8 cellular contexts compared by ENCODE assay signal in genomic region chr22:45672564-45673481, GRCh38. TPM values are rescaled to one million over a fixed set of nuclear protein-coding genes. Genes with fewer than 3 reads are reported as not detected.
A peak's percentile ranks its signal among the peaks of the same experiment; 100 is the strongest.
DNase-seq lines count a peak whose midpoint lies in the region; ATAC-seq and TF ChIP-seq lines count a peak whose summit lies in the region.

No MANE protein-coding gene starts in this region.

- H3K4me1 ChIP-seq in DOHH2 (ENCODE audit: control insufficient read depth, low read length) (peaks cover 56% of the 10 kb centered on the region), mesenchymal stem cell (ENCODE audit: control insufficient read depth, insufficient read depth, low read depth, low read length) (peaks cover 12% of the 10 kb centered on the region), urinary bladder (ENCODE audit: insufficient read depth) (peaks cover 6% of the 10 kb centered on the region)

- H3K18ac ChIP-seq in mesenchymal stem cell (ENCODE audit: low read depth in 1 of 2, low read length in 2 of 2) = peak overlapping the region; percentile 82 to 98

- H2BK12ac ChIP-seq in mesenchymal stem cell (ENCODE audit: low read length in 2 of 2) = peak overlapping the region in 1 of 2 experiments; percentile 21

- H2AK5ac ChIP-seq in mesenchymal stem cell (ENCODE audit: low read length, severe bottlenecking) = peak overlapping the region; percentile 90

- H3K4me3 ChIP-seq in DOHH2 (ENCODE audit: low read length) (peak overlapping the region; percentile 96), cardiac fibroblast (replicated peaks in 1 of 2; ENCODE audit: low read depth in 2 of 2, low read length in 2 of 2) (peak overlapping the region; percentile 80 to 86), mesenchymal stem cell (ENCODE audit: insufficient read depth in 1 of 2, low read depth in 1 of 2, low read length in 2 of 2) (peak overlapping the region; percentile 91 to 97), urinary bladder (ENCODE audit: low read depth, low read length) (peak overlapping the region; percentile 84)

- TF ChIP-seq CTCF in DOHH2 (IDR thresholded peaks at IDR 0.05; ENCODE audit: low read depth, low read length, poor library complexity, severe bottlenecking) = no peak
- TF ChIP-seq CTCF in cardiac fibroblast (IDR thresholded peaks at IDR 0.05; ENCODE audit: low read depth, low read length) = no peak

- H2BK120ac ChIP-seq in mesenchymal stem cell (ENCODE audit: low read depth, low read length) = peak overlapping the region; percentile 94

- peak overlapping the region; percentile 96 for H3K9ac ChIP-seq in mesenchymal stem cell (ENCODE audit: low read length)

- H3K36me3 ChIP-seq in DOHH2 (ENCODE audit: control insufficient read depth, low read length) (peaks cover 32% of the 10 kb centered on the region), mesenchymal stem cell (ENCODE audit: control insufficient read depth in 1 of 2, insufficient read depth in 2 of 2, low read depth in 1 of 2, low read length in 2 of 2) (peaks cover 0 to 2% of the 10 kb centered on the region in 2 experiments), urinary bladder (ENCODE audit: insufficient read depth) (no peaks in the 10 kb centered on the region)

- WGBS in mesenchymal stem cell = 21% methylated on average over 14 of the region's 14 CpGs
- WGBS in urinary bladder = 14% methylated on average over 14 of the region's 14 CpGs

- H3K4ac ChIP-seq in mesenchymal stem cell (ENCODE audit: low read depth in 1 of 2, low read length in 2 of 2) = peak overlapping the region; percentile 44 to 90

- peak overlapping the region in 1 of 2 experiments; percentile 98 for H3K23ac ChIP-seq in mesenchymal stem cell (ENCODE audit: low read length in 2 of 2)

- no peaks in the 10 kb centered on the region for H3K27me3 ChIP-seq in DOHH2 (ENCODE audit: control insufficient read depth, low read length)
- no peaks in the 10 kb centered on the region for H3K27me3 ChIP-seq in mesenchymal stem cell (ENCODE audit: control insufficient read depth in 1 of 2, insufficient read depth in 1 of 2, low read length in 2 of 2)

- H3K79me1 ChIP-seq in mesenchymal stem cell (replicated peaks; ENCODE audit: low read length, poor library complexity, severe bottlenecking) = no peaks in the 10 kb centered on the region

- peak overlapping the region; percentile 60 for H2BK5ac ChIP-seq in mesenchymal stem cell (ENCODE audit: low read depth, low read length, poor library complexity, severe bottlenecking)

- H4K8ac ChIP-seq in mesenchymal stem cell (ENCODE audit: low read length) = peak overlapping the region; percentile 79

- no peaks in the 10 kb centered on the region for H3K9me3 ChIP-seq in DOHH2 (ENCODE audit: control insufficient read depth, insufficient read depth, low read length)
- no peaks in the 10 kb centered on the region for H3K9me3 ChIP-seq in mesenchymal stem cell (ENCODE audit: control insufficient read depth, low read length)

- in situ Hi-C loops in KBM-7 (cut with MboI; ENCODE audit: low pct_unique_long_range_greater_than_20kb, low sequenced_read_pairs) = no loop called here

- ATAC-seq in HG03378 (IDR thresholded peaks at IDR 0.05; ENCODE audit: unreplicated experiment) = no peak

- H3K27ac ChIP-seq in DOHH2 (ENCODE audit: low read depth, low read length) (peak overlapping the region; percentile 57), mesenchymal stem cell (ENCODE audit: low read length, poor library complexity, severe bottlenecking) (peak overlapping the region; percentile 5), urinary bladder (ENCODE audit: low read depth) (peak overlapping the region; percentile 45)

- no peaks in the 10 kb centered on the region for H3K9me2 ChIP-seq in DOHH2 (replicated peaks; ENCODE audit: control insufficient read depth, low read length)

- H2BK15ac ChIP-seq in mesenchymal stem cell (ENCODE audit: low read depth, poor library complexity, severe bottlenecking) = peak overlapping the region; percentile 65

- peak overlapping the region; percentile 97 for H4K91ac ChIP-seq in mesenchymal stem cell (ENCODE audit: low read length)

- H4K20me1 ChIP-seq in DOHH2 (ENCODE audit: control insufficient read depth, insufficient read depth, low read depth, low read length) = peaks cover 14% of the 10 kb centered on the region; the same call in 1 of the 2 replicates

- H3F3A ChIP-seq in DOHH2 (ENCODE audit: control insufficient read depth, insufficient read depth) = peaks cover 8% of the 10 kb centered on the region

- H3K14ac ChIP-seq in mesenchymal stem cell (ENCODE audit: low read length in 2 of 2) = peak overlapping the region in 1 of 2 experiments; percentile 91

- H3K79me2 ChIP-seq in DOHH2 (ENCODE audit: control insufficient read depth, low read length) = peaks cover 69% of the 10 kb centered on the region

- H2AFZ ChIP-seq in mesenchymal stem cell (ENCODE audit: low read depth, low read length) = peak overlapping the region; percentile 72

- peak overlapping the region; percentile 80 for H3K4me2 ChIP-seq in DOHH2 (ENCODE audit: low read length)
- H3K4me2 ChIP-seq in mesenchymal stem cell (ENCODE audit: low read length, poor library complexity, severe bottlenecking) = peak overlapping the region; percentile 87

- DNase-seq in KBM-7 (peak; percentile 13), cardiac fibroblast (ENCODE audit: low read depth in 2 of 2) (peak in 1 of 2 donors; percentile 48), mesenchymal stem cell (no peak), epidermal melanocyte (ENCODE audit: insufficient read length, low spot score) (no peak), hippocampal formation (lab: John Stamatoyannopoulos, UW) (no peak)

RNA-seq across cellular contexts. Expression of gene ATXN10, which starts 1.2 kb away (rescaled TPM):
- polyA plus RNA-seq in mesenchymal stem cell (2013, experiment 1 of 2) = 56.6 TPM
- polyA plus RNA-seq in mesenchymal stem cell (2013, experiment 2 of 2) = 60.4 TPM
- 191 TPM for total RNA-seq in urinary bladder
- polyA plus RNA-seq in urinary bladder = 63.6 TPM

Comparison
In these comparisons a context has a peak if more than half of its experiments do, and no peak if none do; other contexts are left out.
1. H3K27ac ChIP-seq: peak in every context shown above with its lines; median percentile 57 in DOHH2; 45 in urinary bladder; 5 in mesenchymal stem cell.